In genomic region chr2:94577160-94577559, GRCh38 we compare ENCODE assay signal across 8 cellular contexts.
DNase-seq lines count a peak whose midpoint lies in the region; ATAC-seq, FAIRE-seq and TF ChIP-seq lines count a peak whose summit lies in the region.
"Not testable (repeated sequence)": the region's sequence is repeated elsewhere in the genome, so short reads cannot be mapped to it uniquely, and the experiment has no call there.

No MANE protein-coding gene starts in this region.

- not testable (repeated sequence) for H3K27me3 ChIP-seq in BLaER1; GM23248 (replicated peaks; ENCODE audit: insufficient read depth); small intestine (ENCODE audit: control insufficient read depth in 2 of 2, insufficient read depth in 2 of 2, low read length in 2 of 2)

- H3K9me3 Mint-ChIP-seq in activated CD4-positive, alpha-beta T cell treated with anti-CD3 and anti-CD28 coated beads for 36 hours (ENCODE audit: low read depth): not testable (repeated sequence)

- TF ChIP-seq CTCF in choroid plexus epithelial cell (conservative IDR thresholded peaks at IDR 0.05; ENCODE audit: low read depth, low read length): not testable (repeated sequence)

- not testable (repeated sequence) for H4K20me1 ChIP-seq in BLaER1; GM23248 (ENCODE audit: insufficient read depth)

- intact Hi-C loops in activated CD4-positive, alpha-beta T cell treated with anti-CD3 and anti-CD28 coated beads for 36 hours (cut with DNase I, micrococcal nuclease): not testable (repeated sequence)

- not testable (repeated sequence) for H3K9me2 ChIP-seq in GM23248 (ENCODE audit: insufficient read depth)

- H3K9me3 ChIP-seq in BLaER1; GM23248 (ENCODE audit: low read depth); small intestine (ENCODE audit: control insufficient read depth, low read depth): not testable (repeated sequence)

- H3K27ac ChIP-seq in BLaER1; GM23248; small intestine (ENCODE audit: low read depth in 1 of 2, low read length in 1 of 2): not testable (repeated sequence)

- not testable (repeated sequence) for H3K27me3 Mint-ChIP-seq in activated CD4-positive, alpha-beta T cell treated with anti-CD3 and anti-CD28 coated beads for 36 hours

- in situ Hi-C loops in GM23248 (cut with MboI): not testable (repeated sequence)

- FAIRE-seq in small intestine (lab: Jason Lieb, UNC): not testable (repeated sequence)

- peaks cover 11% of the 10 kb centered on the region for H3K4me1 Mint-ChIP-seq in activated CD4-positive, alpha-beta T cell treated with anti-CD3 and anti-CD28 coated beads for 36 hours

- not testable (repeated sequence) for H3K36me3 Mint-ChIP-seq in activated CD4-positive, alpha-beta T cell treated with anti-CD3 and anti-CD28 coated beads for 36 hours (ENCODE audit: low read depth)

- POLR2A ChIA-PET in activated CD4-positive, alpha-beta T cell treated with anti-CD3 and anti-CD28 coated beads for 36 hours (lab: Charles Lee): not testable (repeated sequence)

- H3K4me3 ChIP-seq in BLaER1; GM23248; choroid plexus epithelial cell (ENCODE audit: low read depth, low read length); small intestine (ENCODE audit: low read depth in 1 of 2, low read length in 2 of 2): not testable (repeated sequence)

- 69 to 81% methylated on average over 7 to 10 of the region's 10 CpGs for WGBS in GM23248 (ENCODE audit: low coverage in 1 of 2, low lambda C conversion rate in 2 of 2, missing lambda C conversion rate in 2 of 2), 2 experiments
- 22 to 66% (median 43%) methylated on average over 5 to 7 of the region's 10 CpGs for WGBS in small intestine, 3 donors

- DNase-seq in GM23248: peak; percentile 2
- DNase-seq in LHCN-M2 (ENCODE audit: low read depth): peak; percentile 4
- DNase-seq in NCI-H774 (lab: John Stamatoyannopoulos, UW): peak; percentile 3
- DNase-seq in activated CD4-positive, alpha-beta T cell treated with anti-CD3 and anti-CD28 coated beads for 36 hours: peak; percentile 25
- DNase-seq in choroid plexus epithelial cell (ENCODE audit: low read depth): peak; percentile 71
- DNase-seq in kidney glomerular epithelial cell (lab: John Stamatoyannopoulos, UW): peak; percentile 73
- DNase-seq in small intestine: peak; percentile 2

- H3K4me2 ChIP-seq in BLaER1: peak overlapping the region; percentile 62
- not testable (repeated sequence) for H3K4me2 ChIP-seq in GM23248 (ENCODE audit: unreplicated experiment)

- not testable (repeated sequence) for H3K9ac ChIP-seq in BLaER1, GM23248

- ATAC-seq in activated CD4-positive, alpha-beta T cell treated with anti-CD3 and anti-CD28 coated beads for 36 hours: not testable (repeated sequence)

- CTCF ChIA-PET in activated CD4-positive, alpha-beta T cell treated with anti-CD3 and anti-CD28 coated beads for 36 hours (lab: Charles Lee): not testable (repeated sequence)

- H3K4me3 Mint-ChIP-seq in activated CD4-positive, alpha-beta T cell treated with anti-CD3 and anti-CD28 coated beads for 36 hours: not testable (repeated sequence)

- H3K27ac Mint-ChIP-seq in activated CD4-positive, alpha-beta T cell treated with anti-CD3 and anti-CD28 coated beads for 36 hours: not testable (repeated sequence)

- H2AFZ ChIP-seq in GM23248: not testable (repeated sequence)

- H3K36me3 ChIP-seq in BLaER1; GM23248 (ENCODE audit: low read depth); small intestine (ENCODE audit: control insufficient read depth in 2 of 2, insufficient read depth in 2 of 2, low read length in 2 of 2): not testable (repeated sequence)

- H3K4me1 ChIP-seq in BLaER1: peaks cover 17% of the 10 kb centered on the region
- not testable (repeated sequence) for H3K4me1 ChIP-seq in GM23248 (ENCODE audit: insufficient read depth); small intestine (ENCODE audit: control insufficient read depth in 2 of 2, insufficient read depth in 1 of 2, low read depth in 1 of 2, low read length in 1 of 2)

- not testable (repeated sequence) for H3F3A ChIP-seq in GM23248 (ENCODE audit: insufficient read depth)

- not testable (repeated sequence) for H3K79me2 ChIP-seq in GM23248 (ENCODE audit: insufficient read depth)

Comparison
In these comparisons a context has a peak if more than half of its experiments do, and no peak if none do; other contexts are left out.
1. DNase-seq: peak in every context shown above with its lines; median percentile 73 in kidney glomerular epithelial cell; 71 in choroid plexus epithelial cell; 25 in activated CD4-positive, alpha-beta T cell treated with anti-CD3 and anti-CD28 coated beads for 36 hours; 4 in LHCN-M2; 3 in NCI-H774; 2 in GM23248; 2 in small intestine.